7 cellular contexts compared by ENCODE assay signal in genomic region chr14:50231475-50232275, GRCh38. TPM values are rescaled to one million over a fixed set of nuclear protein-coding genes. Genes with fewer than 3 reads are reported as not detected.
DNase-seq lines count a peak whose midpoint lies in the region; ATAC-seq, FAIRE-seq and TF ChIP-seq lines count a peak whose summit lies in the region.

Gene SOS2 (minus strand): TSS chr14:50231578. CDS start chr14:50231283, 295 bp downstream.

- H3K4me3 ChIP-seq in astrocyte (ENCODE audit: insufficient read depth, low read depth, low read length) (peak within 1 kb of the TSS; percentile 93), retinal pigment epithelial cell (ENCODE audit: low read length) (peak within 1 kb of the TSS; percentile 86)

- H2AFZ ChIP-seq in astrocyte (ENCODE audit: low read depth, low read length): peak within 1 kb of the TSS; percentile 97

- peaks cover 44% of the 10 kb centered on the region for H3K79me2 ChIP-seq in astrocyte (ENCODE audit: insufficient read depth, low read length)

- H3K27ac ChIP-seq in astrocyte (ENCODE audit: low read depth, low read length): peak within 1 kb of the TSS; percentile 84

- ATAC-seq in GM18505 (IDR thresholded peaks at IDR 0.05; ENCODE audit: unreplicated experiment) (peak; percentile 85), HG02885 (IDR thresholded peaks at IDR 0.05; ENCODE audit: poor library complexity, unreplicated experiment) (peak; percentile 87)

- peak; percentile 89 to 90 for DNase-seq in NCI-H187 (lab: John Stamatoyannopoulos, UW)
- peak; percentile 75 for DNase-seq in T-helper 22 cell (ENCODE audit: low read depth)
- DNase-seq in astrocyte (ENCODE audit: low read depth): peak; percentile 68
- peak; percentile 86 for DNase-seq in hepatic stellate cell (ENCODE audit: low spot score)
- peak; percentile 39 for DNase-seq in retinal pigment epithelial cell (ENCODE audit: low read depth)

- H3K4me2 ChIP-seq in astrocyte (ENCODE audit: low read length): peak within 1 kb of the TSS; percentile 92

- H3K9me3 Mint-ChIP-seq in astrocyte (ENCODE audit: unreplicated experiment): no peaks in the 10 kb centered on the region

- peaks cover 6% of the 10 kb centered on the region for H3K4me1 Mint-ChIP-seq in astrocyte (ENCODE audit: low read depth, unreplicated experiment)

- H3K4me1 ChIP-seq in astrocyte (ENCODE audit: insufficient read depth, low read length): peaks cover 13% of the 10 kb centered on the region

- TF ChIP-seq CTCF in astrocyte (IDR thresholded peaks at IDR 0.05; ENCODE audit: insufficient read depth, low read depth, low read length): no peak
- TF ChIP-seq CTCF in retinal pigment epithelial cell (conservative IDR thresholded peaks at IDR 0.05; ENCODE audit: low read depth, low read length): no peak

- peak within 1 kb of the TSS; percentile 93 for H3K27ac Mint-ChIP-seq in astrocyte (ENCODE audit: unreplicated experiment)

- peaks cover 2% of the 10 kb centered on the region for H3K36me3 Mint-ChIP-seq in astrocyte (ENCODE audit: low read depth, unreplicated experiment)

- peak within 1 kb of the TSS; percentile 93 for H3K9ac ChIP-seq in astrocyte (ENCODE audit: low read length)

- peak; percentile 83 for TF ChIP-seq POLR2A in GM18505 (IDR thresholded peaks at IDR 0.05; ENCODE audit: borderline replicate concordance, extremely low read depth, insufficient read depth, insufficient read length)

- no peaks in the 10 kb centered on the region for H3K9me3 ChIP-seq in astrocyte (ENCODE audit: insufficient read depth, low read depth, low read length)

- no peaks in the 10 kb centered on the region for H3K36me3 ChIP-seq in astrocyte (ENCODE audit: insufficient read depth, low read length)

- H4K20me1 ChIP-seq in astrocyte (ENCODE audit: insufficient read depth, low read length): peaks cover 37% of the 10 kb centered on the region

- FAIRE-seq in astrocyte (lab: Jason Lieb, UNC): no peak

- H3K27me3 Mint-ChIP-seq in astrocyte (ENCODE audit: low read depth, unreplicated experiment): no peaks in the 10 kb centered on the region

- H3K27me3 ChIP-seq in astrocyte (ENCODE audit: insufficient read depth, low read length): no peaks in the 10 kb centered on the region

- peak within 1 kb of the TSS; percentile 88 for H3K4me3 Mint-ChIP-seq in astrocyte (ENCODE audit: unreplicated experiment)

RNA-seq across cellular contexts. Expression of gene SOS2, which starts in this region (rescaled TPM):
- 18.3 and 19.9 TPM in 2 replicates for total RNA-seq in astrocyte

Comparison
In these comparisons a context has a peak if more than half of its experiments do, and no peak if none do; other contexts are left out.
1. Peak in every context shown above with its lines: DNase-seq, ATAC-seq, H3K4me3 ChIP-seq and H3K27ac ChIP-seq.
2. DNase-seq: peak in every context shown above with its lines; median percentile 90 in NCI-H187; 86 in hepatic stellate cell; 75 in T-helper 22 cell; 68 in astrocyte; 39 in retinal pigment epithelial cell.